In genomic region chr2:2045191-2045590, GRCh38 we compare ENCODE assay signal across 1 cellular context.
TF ChIP-seq lines count a peak whose summit lies in the region.

No MANE protein-coding gene starts in this region.

TF ChIP-seq in H1, 55 proteins besides CTCF, POLR2A, EP300 and RAD21:
- no peak for TF ChIP-seq POLR2AphosphoS5 (IDR thresholded peaks at IDR 0.05; ENCODE audit: low read depth, low read length)
- TF ChIP-seq RXRA (IDR thresholded peaks at IDR 0.05; ENCODE audit: insufficient read depth, low read depth, low read length) = no peak
- TF ChIP-seq ATF3 (IDR thresholded peaks at IDR 0.05; ENCODE audit: insufficient read depth, low read depth, low read length) = no peak
- TF ChIP-seq SAP30 (IDR thresholded peaks at IDR 0.05; ENCODE audit: insufficient read depth, insufficient replicate concordance, low read length) = no peak
- no peak for TF ChIP-seq RBBP5 (IDR thresholded peaks at IDR 0.05; ENCODE audit: borderline replicate concordance, low read depth, low read length)
- no peak for TF ChIP-seq EZH2 (IDR thresholded peaks at IDR 0.05; ENCODE audit: low read depth, low read length, severe bottlenecking)
TF ChIP-seq in H1: peak in this region for 0.
